1 cellular context compared by ENCODE assay signal in the genomic region with DNA sequence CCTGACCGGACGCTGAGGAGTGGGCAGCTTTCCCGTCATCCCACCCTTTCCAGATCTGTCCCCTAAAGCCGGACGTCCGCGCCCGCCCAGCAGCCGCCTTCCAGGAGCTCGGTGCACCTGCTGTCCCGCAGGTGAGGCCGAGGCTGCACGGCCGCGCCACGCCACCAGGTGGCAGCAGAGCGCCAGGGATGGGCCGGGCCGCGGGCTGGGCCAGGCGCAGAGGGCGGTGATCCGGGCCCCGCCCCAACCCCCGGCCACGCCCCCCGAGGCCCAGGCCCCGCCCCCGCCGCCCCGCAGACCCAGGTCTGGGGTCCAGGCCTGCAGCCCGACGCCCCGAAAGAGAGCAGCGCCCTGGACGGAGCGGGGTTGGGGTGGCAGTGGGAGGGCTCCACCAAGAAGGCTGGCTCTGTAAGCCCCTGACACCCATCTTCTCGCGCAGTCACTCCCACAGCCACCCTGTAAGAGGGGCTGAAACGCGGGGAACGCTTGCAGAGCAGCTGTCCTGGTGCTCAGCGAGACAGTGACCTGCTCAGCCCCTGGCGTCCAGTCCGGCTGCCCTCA.
TF ChIP-seq lines count a peak whose summit lies in the region.

No MANE protein-coding gene starts in this region.

TF ChIP-seq in HEK293, 187 proteins besides CTCF, POLR2A, EP300 and RAD21 (continued from another document):
- no peak for TF ChIP-seq ZNF585B (tag by site-specific recombination; IDR thresholded peaks at IDR 0.05)
- TF ChIP-seq ZSCAN30 (tag by site-specific recombination; IDR thresholded peaks at IDR 0.05) = 0 out of 2 replicates have a peak, but pooled peaks have one; percentile 36
- TF ChIP-seq ZFP37 (tag by site-specific recombination; IDR thresholded peaks at IDR 0.05) = no peak
- TF ChIP-seq ZNF785 (tag by site-specific recombination; IDR thresholded peaks at IDR 0.05) = no peak
